ENCODE assay signal across 1 cellular context in the genomic region with DNA sequence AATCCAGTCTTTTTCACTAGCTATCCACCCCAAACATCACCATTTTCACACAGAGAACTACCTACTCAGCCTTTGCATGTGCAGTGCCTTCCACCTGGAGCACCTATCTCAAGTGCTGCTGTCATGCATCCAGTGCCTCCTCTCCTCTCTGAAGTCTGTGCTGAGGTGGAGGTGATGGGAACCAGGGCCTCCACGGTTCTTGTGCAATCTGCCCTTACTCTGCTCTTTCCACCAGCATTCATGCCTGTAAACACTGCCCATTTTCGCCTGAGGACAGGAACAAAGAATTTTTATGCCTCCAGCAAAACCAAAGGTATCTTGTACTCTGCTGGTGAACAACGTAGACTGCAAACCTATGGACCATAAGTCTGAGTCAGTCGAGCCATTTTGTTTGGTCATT.
TF ChIP-seq lines count a peak whose summit lies in the region.

No MANE protein-coding gene starts in this region.

TF ChIP-seq in liver, 16 proteins besides CTCF, POLR2A, EP300 and RAD21:
- TF ChIP-seq, protein P1, sequence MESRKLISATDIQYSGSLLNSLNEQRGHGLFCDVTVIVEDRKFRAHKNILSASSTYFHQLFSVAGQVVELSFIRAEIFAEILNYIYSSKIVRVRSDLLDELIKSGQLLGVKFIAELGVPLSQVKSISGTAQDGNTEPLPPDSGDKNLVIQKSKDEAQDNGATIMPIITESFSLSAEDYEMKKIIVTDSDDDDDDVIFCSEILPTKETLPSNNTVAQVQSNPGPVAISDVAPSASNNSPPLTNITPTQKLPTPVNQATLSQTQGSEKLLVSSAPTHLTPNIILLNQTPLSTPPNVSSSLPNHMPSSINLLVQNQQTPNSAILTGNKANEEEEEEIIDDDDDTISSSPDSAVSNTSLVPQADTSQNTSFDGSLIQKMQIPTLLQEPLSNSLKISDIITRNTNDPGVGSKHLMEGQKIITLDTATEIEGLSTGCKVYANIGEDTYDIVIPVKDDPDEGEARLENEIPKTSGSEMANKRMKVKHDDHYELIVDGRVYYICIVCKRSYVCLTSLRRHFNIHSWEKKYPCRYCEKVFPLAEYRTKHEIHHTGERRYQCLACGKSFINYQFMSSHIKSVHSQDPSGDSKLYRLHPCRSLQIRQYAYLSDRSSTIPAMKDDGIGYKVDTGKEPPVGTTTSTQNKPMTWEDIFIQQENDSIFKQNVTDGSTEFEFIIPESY (IDR thresholded peaks at IDR 0.05), result no peak
- TF ChIP-seq RXRA (IDR thresholded peaks at IDR 0.05) (peak; percentile 44 to 60), JUND (IDR thresholded peaks at IDR 0.05) (no peak), HNF4A (conservative IDR thresholded peaks at IDR 0.05) (peak; percentile 56 to 60), GABPA (IDR thresholded peaks at IDR 0.05 in 1 of 2, conservative IDR thresholded peaks at IDR 0.05 in 1 of 2) (no peak), EGR1 (IDR thresholded peaks at IDR 0.05; ENCODE audit: low read depth in 2 of 2) (no peak), TAF1 (conservative IDR thresholded peaks at IDR 0.05) (peak; percentile 84), FOXA1 (IDR thresholded peaks at IDR 0.05) (no peak), YY1 (IDR thresholded peaks at IDR 0.05) (peak; percentile 59)
